Comparison of ENCODE assay signal across 22 cellular contexts in genomic region chr3:34225828-34226227, GRCh38.
"Had no signal": no experiment of that assay in that cellular context is flagged by ENCODE, and none has a peak within 500 bp of the region (broad histone marks: within the 10 kb centered on the region; RNA-seq: fewer than 3 reads in every experiment).

No MANE protein-coding gene starts in this region.

- H3K4me1 Mint-ChIP-seq: endodermal cell; immature natural killer cell; natural killer cell; stimulated activated naive CD8-positive, alpha-beta T cell treated with anti-CD3 and anti-CD28 coated beads, Interleukin-15, amount 100 ng/mL, for 72 hours had no signal

- H3K27me3 ChIP-seq: foreskin keratinocyte, neural progenitor cell, right lobe of liver, testis, tibial nerve, upper lobe of right lung, vagina had no signal

- H3K27ac ChIP-seq: coronary artery, foreskin keratinocyte, neural progenitor cell, parathyroid adenoma, prostate gland, right lobe of liver, testis, tibial nerve, upper lobe of right lung, vagina had no signal

- H3K36me3 Mint-ChIP-seq: immature natural killer cell, natural killer cell, neural progenitor cell had no signal

- H3K4me1 ChIP-seq: foreskin keratinocyte, neural progenitor cell, parathyroid adenoma, prostate gland, right lobe of liver, testis, tibial nerve, upper lobe of right lung, vagina had no signal

- H3K79me2 ChIP-seq: parathyroid adenoma had no signal

- DNase-seq: effector CD4-positive, alpha-beta T cell; endodermal cell; erythroblast; foreskin keratinocyte; immature natural killer cell; left ventricle myocardium superior; mucosa of descending colon; natural killer cell; nucleus accumbens; right lobe of liver; stimulated activated CD4-positive, alpha-beta T cell treated with anti-CD3 and anti-CD28 coated beads, Interleukin-4, amount 100 ng/mL, for 24 hours; stimulated activated naive B cell treated with anti-CD40 and anti-IgM and Interleukin-4, amounts not matched to agents 10 μg/mL and 1 μg/mL and 100 μg/mL, for 72 hours; stimulated activated naive CD8-positive, alpha-beta T cell treated with anti-CD3 and anti-CD28 coated beads, Interleukin-15, amount 100 ng/mL, for 72 hours; testis; upper lobe of right lung had no signal

- H3K27ac Mint-ChIP-seq: endodermal cell; immature natural killer cell; natural killer cell; neural progenitor cell; stimulated activated naive B cell treated with anti-CD40 and anti-IgM and Interleukin-4, amounts not matched to agents 10 μg/mL and 1 μg/mL and 100 μg/mL, for 72 hours had no signal

- H3K9ac ChIP-seq: neural progenitor cell, parathyroid adenoma had no signal

- H3K27me3 Mint-ChIP-seq: stimulated activated naive B cell treated with anti-CD40 and anti-IgM and Interleukin-4, amounts not matched to agents 10 μg/mL and 1 μg/mL and 100 μg/mL, for 72 hours; stimulated activated naive CD8-positive, alpha-beta T cell treated with anti-CD3 and anti-CD28 coated beads, Interleukin-15, amount 100 ng/mL, for 72 hours had no signal

- H3K4me3 ChIP-seq: coronary artery, lung, mucosa of descending colon, neural progenitor cell, prostate gland, right lobe of liver, testis, tibial nerve, upper lobe of right lung, vagina had no signal

- H3K4me2 ChIP-seq: neural progenitor cell had no signal

- H3K4me3 Mint-ChIP-seq: endodermal cell; immature natural killer cell; natural killer cell; neural progenitor cell; stimulated activated naive B cell treated with anti-CD40 and anti-IgM and Interleukin-4, amounts not matched to agents 10 μg/mL and 1 μg/mL and 100 μg/mL, for 72 hours; stimulated activated naive CD8-positive, alpha-beta T cell treated with anti-CD3 and anti-CD28 coated beads, Interleukin-15, amount 100 ng/mL, for 72 hours had no signal

- H2AFZ ChIP-seq: neural progenitor cell, parathyroid adenoma had no signal

- H3K9me3 ChIP-seq: mucosa of descending colon, prostate gland, right lobe of liver, testis, tibial nerve, upper lobe of right lung, vagina had no signal

- ATAC-seq: foreskin keratinocyte; left ventricle myocardium superior; mucosa of descending colon; natural killer cell; right lobe of liver; stimulated activated naive B cell treated with anti-CD40 and anti-IgM and Interleukin-4, amounts not matched to agents 10 μg/mL and 1 μg/mL and 100 μg/mL, for 72 hours; stimulated activated naive CD8-positive, alpha-beta T cell treated with anti-CD3 and anti-CD28 coated beads, Interleukin-15, amount 100 ng/mL, for 72 hours; upper lobe of right lung had no signal

- H3K36me3 ChIP-seq: neural progenitor cell, prostate gland, right lobe of liver, tibial nerve, upper lobe of right lung, vagina had no signal

- H3K9me3 Mint-ChIP-seq: endodermal cell; natural killer cell; neural progenitor cell; stimulated activated naive B cell treated with anti-CD40 and anti-IgM and Interleukin-4, amounts not matched to agents 10 μg/mL and 1 μg/mL and 100 μg/mL, for 72 hours; stimulated activated naive CD8-positive, alpha-beta T cell treated with anti-CD3 and anti-CD28 coated beads, Interleukin-15, amount 100 ng/mL, for 72 hours had no signal
